ENCODE assay signal across 1 cellular context in the genomic region with DNA sequence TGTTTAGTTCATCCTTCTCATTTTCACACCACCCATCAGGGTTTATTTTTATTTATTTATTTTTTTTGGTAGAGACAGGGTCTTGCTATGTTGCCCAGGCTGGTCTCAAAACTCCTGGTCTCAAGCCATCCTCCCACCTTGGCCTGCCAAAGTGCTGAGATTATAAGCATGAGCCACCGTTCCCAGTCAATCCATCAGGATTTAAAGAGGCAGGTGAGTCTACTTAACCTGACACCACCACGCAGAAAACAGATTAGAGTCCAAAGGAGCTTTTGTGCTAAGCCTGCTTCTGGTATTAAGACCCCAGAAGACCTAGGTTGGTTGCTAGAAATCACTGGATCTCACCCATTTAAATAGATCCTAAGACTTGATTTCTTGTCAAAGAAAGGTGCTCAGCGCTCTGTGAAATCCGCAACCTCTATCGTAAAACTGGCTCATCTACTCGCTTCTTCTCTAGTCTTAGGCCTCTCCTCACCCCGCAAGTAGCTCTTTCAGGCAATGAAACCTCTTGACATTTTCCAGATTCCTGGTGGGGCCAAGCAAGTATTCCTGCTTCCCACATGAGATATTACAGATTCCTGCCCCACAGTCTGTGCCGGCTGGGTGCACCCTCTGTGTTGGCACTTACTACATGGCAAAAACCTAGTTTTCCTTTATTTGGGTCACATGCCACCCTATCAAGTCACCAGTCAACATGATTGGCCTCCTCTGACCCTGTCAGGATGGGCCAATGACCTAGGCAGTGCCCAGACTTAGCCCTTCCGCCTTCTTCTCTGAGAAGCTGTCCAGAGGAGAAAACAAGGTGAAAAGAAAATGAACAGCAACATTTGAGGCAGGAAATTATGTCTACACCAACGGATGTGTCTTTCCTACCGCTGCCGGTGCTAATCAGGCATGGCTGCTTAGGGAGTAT.
TF ChIP-seq lines count a peak whose summit lies in the region.

No MANE protein-coding gene starts in this region.

TF ChIP-seq in WTC11, 78 proteins besides CTCF, POLR2A, EP300 and RAD21:
- TF ChIP-seq, protein P1, sequence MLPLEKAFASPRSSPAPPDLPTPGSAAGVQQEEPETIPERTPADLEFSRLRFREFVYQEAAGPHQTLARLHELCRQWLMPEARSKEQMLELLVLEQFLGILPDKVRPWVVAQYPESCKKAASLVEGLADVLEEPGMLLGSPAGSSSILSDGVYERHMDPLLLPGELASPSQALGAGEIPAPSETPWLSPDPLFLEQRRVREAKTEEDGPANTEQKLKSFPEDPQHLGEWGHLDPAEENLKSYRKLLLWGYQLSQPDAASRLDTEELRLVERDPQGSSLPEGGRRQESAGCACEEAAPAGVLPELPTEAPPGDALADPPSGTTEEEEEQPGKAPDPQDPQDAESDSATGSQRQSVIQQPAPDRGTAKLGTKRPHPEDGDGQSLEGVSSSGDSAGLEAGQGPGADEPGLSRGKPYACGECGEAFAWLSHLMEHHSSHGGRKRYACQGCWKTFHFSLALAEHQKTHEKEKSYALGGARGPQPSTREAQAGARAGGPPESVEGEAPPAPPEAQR (CRISPR knock-in tag; IDR thresholded peaks at IDR 0.05), result no peak
- TF ChIP-seq KAT7 (CRISPR knock-in tag; IDR thresholded peaks at IDR 0.05; ENCODE audit: borderline replicate concordance), result no peak
- no peak for TF ChIP-seq SP1 (CRISPR knock-in tag; conservative IDR thresholded peaks at IDR 0.05)
